3 cellular contexts compared by ENCODE assay signal in genomic region chr4:173929921-173930320, GRCh38.
TF ChIP-seq lines count a peak whose summit lies in the region.

No MANE protein-coding gene starts in this region.

TF ChIP-seq in SK-N-SH, 30 proteins besides CTCF, POLR2A, EP300 and RAD21 (continued from another document):
- TF ChIP-seq SMC3 (IDR thresholded peaks at IDR 0.05; ENCODE audit: low read depth, low read length): 0 out of 2 replicates have a peak, but pooled peaks have one; percentile 14
- TF ChIP-seq NRF1 (IDR thresholded peaks at IDR 0.05; ENCODE audit: low read depth, low read length): no peak
- TF ChIP-seq POLR2AphosphoS5 (IDR thresholded peaks at IDR 0.05; ENCODE audit: low read depth, low read length): no peak
- TF ChIP-seq MXI1 (IDR thresholded peaks at IDR 0.05; ENCODE audit: low read depth, low read length): 0 out of 2 replicates have a peak, but pooled peaks have one; percentile 0
- no peak for TF ChIP-seq NFIC (IDR thresholded peaks at IDR 0.05; ENCODE audit: borderline replicate concordance)
- no peak for TF ChIP-seq SIN3A (IDR thresholded peaks at IDR 0.05; ENCODE audit: borderline replicate concordance, low read depth, low read length)
- no peak for TF ChIP-seq FOXJ3 (CRISPR knock-in tag; IDR thresholded peaks at IDR 0.05)
- TF ChIP-seq FOXM1 (IDR thresholded peaks at IDR 0.05; ENCODE audit: low read depth): no peak
- TF ChIP-seq JUND (IDR thresholded peaks at IDR 0.05): no peak
- no peak for TF ChIP-seq TCF12 (IDR thresholded peaks at IDR 0.05)
TF ChIP-seq in SK-N-SH: peak in this region for 3.

TF ChIP-seq in SK-N-SH treated with all-trans-retinoic acid at 6 μM for 48 hours, 23 proteins besides CTCF, POLR2A, EP300 and RAD21:
- no peak for TF ChIP-seq CSRNP3 (CRISPR knock-in tag; IDR thresholded peaks at IDR 0.05)
- no peak for TF ChIP-seq ISL1 (CRISPR knock-in tag; IDR thresholded peaks at IDR 0.05)
- no peak for TF ChIP-seq BACH2 (CRISPR knock-in tag; IDR thresholded peaks at IDR 0.05; ENCODE audit: borderline replicate concordance)
- TF ChIP-seq ZNF565 (CRISPR knock-in tag; conservative IDR thresholded peaks at IDR 0.05; ENCODE audit: low read depth): no peak

TF ChIP-seq in neural cell, 6 proteins besides CTCF, POLR2A, EP300 and RAD21 (continued from another document):
- TF ChIP-seq, protein P1, sequence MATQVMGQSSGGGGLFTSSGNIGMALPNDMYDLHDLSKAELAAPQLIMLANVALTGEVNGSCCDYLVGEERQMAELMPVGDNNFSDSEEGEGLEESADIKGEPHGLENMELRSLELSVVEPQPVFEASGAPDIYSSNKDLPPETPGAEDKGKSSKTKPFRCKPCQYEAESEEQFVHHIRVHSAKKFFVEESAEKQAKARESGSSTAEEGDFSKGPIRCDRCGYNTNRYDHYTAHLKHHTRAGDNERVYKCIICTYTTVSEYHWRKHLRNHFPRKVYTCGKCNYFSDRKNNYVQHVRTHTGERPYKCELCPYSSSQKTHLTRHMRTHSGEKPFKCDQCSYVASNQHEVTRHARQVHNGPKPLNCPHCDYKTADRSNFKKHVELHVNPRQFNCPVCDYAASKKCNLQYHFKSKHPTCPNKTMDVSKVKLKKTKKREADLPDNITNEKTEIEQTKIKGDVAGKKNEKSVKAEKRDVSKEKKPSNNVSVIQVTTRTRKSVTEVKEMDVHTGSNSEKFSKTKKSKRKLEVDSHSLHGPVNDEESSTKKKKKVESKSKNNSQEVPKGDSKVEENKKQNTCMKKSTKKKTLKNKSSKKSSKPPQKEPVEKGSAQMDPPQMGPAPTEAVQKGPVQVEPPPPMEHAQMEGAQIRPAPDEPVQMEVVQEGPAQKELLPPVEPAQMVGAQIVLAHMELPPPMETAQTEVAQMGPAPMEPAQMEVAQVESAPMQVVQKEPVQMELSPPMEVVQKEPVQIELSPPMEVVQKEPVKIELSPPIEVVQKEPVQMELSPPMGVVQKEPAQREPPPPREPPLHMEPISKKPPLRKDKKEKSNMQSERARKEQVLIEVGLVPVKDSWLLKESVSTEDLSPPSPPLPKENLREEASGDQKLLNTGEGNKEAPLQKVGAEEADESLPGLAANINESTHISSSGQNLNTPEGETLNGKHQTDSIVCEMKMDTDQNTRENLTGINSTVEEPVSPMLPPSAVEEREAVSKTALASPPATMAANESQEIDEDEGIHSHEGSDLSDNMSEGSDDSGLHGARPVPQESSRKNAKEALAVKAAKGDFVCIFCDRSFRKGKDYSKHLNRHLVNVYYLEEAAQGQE (IDR thresholded peaks at IDR 0.05; ENCODE audit: borderline replicate concordance): no peak
- TF ChIP-seq POLR2AphosphoS5 (IDR thresholded peaks at IDR 0.05) (peak; percentile 58), TAF1 (IDR thresholded peaks at IDR 0.05; ENCODE audit: low read depth) (no peak)
